9 cellular contexts compared by ENCODE assay signal in the genomic region with DNA sequence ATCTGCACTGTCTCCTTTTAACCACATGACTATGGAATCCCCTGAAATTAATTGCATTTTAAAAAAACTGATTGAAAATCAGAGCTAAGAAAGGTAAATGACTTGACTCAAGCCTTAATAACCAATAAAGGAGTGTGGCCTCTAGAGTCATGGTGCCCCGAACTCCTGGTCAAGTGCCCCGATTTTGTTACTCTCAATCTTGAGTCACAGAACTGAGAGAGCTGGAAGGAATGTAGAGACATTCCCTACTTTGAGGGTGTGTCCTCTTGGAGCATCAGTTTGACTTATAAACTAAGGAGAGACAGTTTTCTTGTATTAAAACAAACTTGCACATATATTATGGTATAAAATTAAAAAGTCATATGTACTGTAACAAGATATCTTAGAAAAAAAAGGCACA. TPM values are rescaled to one million over a fixed set of nuclear protein-coding genes. Genes with fewer than 3 reads are reported as not detected.
A peak's percentile ranks its signal among the peaks of the same experiment; 100 is the strongest.
DNase-seq lines count a peak whose midpoint lies in the region; ATAC-seq and TF ChIP-seq lines count a peak whose summit lies in the region.
"Had no signal": no experiment of that assay in that cellular context is flagged by ENCODE, and none has a peak within 500 bp of the region (broad histone marks: within the 10 kb centered on the region; RNA-seq: fewer than 3 reads in every experiment).

No MANE protein-coding gene starts in this region.

- H3K4me2 ChIP-seq in H9 (ENCODE audit: insufficient read depth, insufficient read length, low read length) = peak overlapping the region; percentile 94

- H3K4me1 Mint-ChIP-seq in H9 = peaks cover 28 to 34% of the 10 kb centered on the region in 2 experiments
- peaks cover 59% of the 10 kb centered on the region for H3K4me1 Mint-ChIP-seq in activated CD4-positive, alpha-beta memory T cell treated with anti-CD3 and anti-CD28 coated beads, Interleukin-2, amount 10 ng/mL, durations not matched to agents 7 days and 5 days
- peaks cover 29% of the 10 kb centered on the region for H3K4me1 Mint-ChIP-seq in progenitor cell of endocrine pancreas (ENCODE audit: low read depth)

- no peak overlapping the region for H3K4me3 ChIP-seq in AG10803 (ENCODE audit: low read length)

- H2AFZ ChIP-seq in H9 (ENCODE audit: low read length) = no peak overlapping the region

- H3K4me3 Mint-ChIP-seq in H9 = peak overlapping the region; percentile 92 to 99
- peak overlapping the region; percentile 41 for H3K4me3 Mint-ChIP-seq in activated CD4-positive, alpha-beta memory T cell treated with anti-CD3 and anti-CD28 coated beads, Interleukin-2, amount 10 ng/mL, durations not matched to agents 7 days and 5 days
- H3K4me3 Mint-ChIP-seq in progenitor cell of endocrine pancreas (ENCODE audit: low read depth) = no peak overlapping the region

- no CpG with 5 or more reads among the region's 2 CpGs for WGBS in H9 (ENCODE audit: extremely low coverage, insufficient read length, low lambda C conversion rate)

- no peak overlapping the region for H2BK120ac ChIP-seq in H9 (ENCODE audit: low read depth, low read length, poor library complexity, severe bottlenecking)

- no peak overlapping the region for H4K91ac ChIP-seq in H9 (ENCODE audit: insufficient read length, low read depth, low read length)

- H3K23ac ChIP-seq in H9 (ENCODE audit: insufficient read length, low read depth, low read length) = no peak overlapping the region

- H3K79me1 ChIP-seq in H9 (ENCODE audit: insufficient read depth, low read depth, low read length, poor library complexity, severe bottlenecking) = no peaks in the 10 kb centered on the region

- H3K36me3 Mint-ChIP-seq in H9 (ENCODE audit: insufficient read depth in 1 of 3, low read depth in 3 of 3) = peaks cover 5 to 18% (median 14%) of the 10 kb centered on the region in 3 experiments
- H3K36me3 Mint-ChIP-seq in activated CD4-positive, alpha-beta memory T cell treated with anti-CD3 and anti-CD28 coated beads, Interleukin-2, amount 10 ng/mL, durations not matched to agents 7 days and 5 days (ENCODE audit: low read depth) = peaks cover 4% of the 10 kb centered on the region
- no peaks in the 10 kb centered on the region for H3K36me3 Mint-ChIP-seq in progenitor cell of endocrine pancreas (ENCODE audit: insufficient read depth)

- no peak overlapping the region for H2BK5ac ChIP-seq in H9 (ENCODE audit: insufficient read length, low read length)

- CTCF ChIA-PET in activated CD4-positive, alpha-beta memory T cell treated with anti-CD3 and anti-CD28 coated beads, Interleukin-2, amount 10 ng/mL, durations not matched to agents 7 days and 5 days (lab: Charles Lee) = interaction anchor here (1.1 to 2.4 kb wide), 4 partner anchors 13 to 59 kb away, joined by 3 to 10 read pairs (median 4); partner anchors contain the start of gene TRMT61B

- no peaks in the 10 kb centered on the region for H4K20me1 ChIP-seq in H9 (ENCODE audit: control insufficient read depth, insufficient read depth, insufficient read length)

- peaks cover 2% of the 10 kb centered on the region; the same call in 1 of the 2 replicates for H3K4me1 ChIP-seq in H9 (ENCODE audit: insufficient read depth, low read length)

- H3K79me2 ChIP-seq in H9 (ENCODE audit: insufficient read depth, low read length) = peaks cover 71% of the 10 kb centered on the region

- H2BK12ac ChIP-seq in H9 (ENCODE audit: insufficient read length, low read depth, low read length) = no peak overlapping the region

- no peak overlapping the region for H2BK20ac ChIP-seq in H9 (ENCODE audit: low read depth, low read length, poor library complexity, severe bottlenecking)

- H4K8ac ChIP-seq in H9 (replicated peaks; ENCODE audit: insufficient read length, low read depth, low read length) = no peak overlapping the region

- no peaks in the 10 kb centered on the region for H3K9me3 ChIP-seq in H9 (ENCODE audit: control insufficient read depth, low read depth, low read length)

- H3K9me3 Mint-ChIP-seq in H9 (peaks cover 0 to 2% of the 10 kb centered on the region in 2 experiments; a peak in 1 of 5 replicates), progenitor cell of endocrine pancreas (ENCODE audit: low read depth) (no peaks in the 10 kb centered on the region)
- H3K9me3 Mint-ChIP-seq in activated CD4-positive, alpha-beta memory T cell treated with anti-CD3 and anti-CD28 coated beads, Interleukin-2, amount 10 ng/mL, durations not matched to agents 7 days and 5 days = no peaks in the 10 kb centered on the region

- POLR2A ChIA-PET in activated CD4-positive, alpha-beta memory T cell treated with anti-CD3 and anti-CD28 coated beads, Interleukin-2, amount 10 ng/mL, durations not matched to agents 7 days and 5 days (lab: Charles Lee) = interaction anchor here (0.6 to 5.4 kb wide), 4 partner anchors 19 to 146 kb away, joined by 3 to 114 read pairs (median 6); partner anchors contain the start of genes PPP1CB and TRMT61B

- no peak overlapping the region for H3K27ac ChIP-seq in H9 (ENCODE audit: insufficient read length, low read depth, low read length)

- no peak overlapping the region for H3T11ph ChIP-seq in H9 (ENCODE audit: low read length)

- no peak overlapping the region for H4K5ac ChIP-seq in H9 (ENCODE audit: insufficient read length, low read depth, low read length)

- peaks cover 3% of the 10 kb centered on the region for H3K23me2 ChIP-seq in H9 (ENCODE audit: insufficient read length, low read depth, low read length, poor library complexity, severe bottlenecking)

- no peak overlapping the region for H2AK5ac ChIP-seq in H9 (ENCODE audit: insufficient read length, low read length)

- no peak overlapping the region for H2BK15ac ChIP-seq in H9 (ENCODE audit: low read depth, low read length)

- no peak overlapping the region for H3K56ac ChIP-seq in H9 (ENCODE audit: insufficient read length, low read depth, low read length)

- no peak overlapping the region for H3K4ac ChIP-seq in H9 (ENCODE audit: low read depth, low read length)

- H3K27me3 Mint-ChIP-seq in H9 (ENCODE audit: low read depth) (no peaks in the 10 kb centered on the region), progenitor cell of endocrine pancreas (peaks cover 4% of the 10 kb centered on the region)
- no peaks in the 10 kb centered on the region for H3K27me3 Mint-ChIP-seq in activated CD4-positive, alpha-beta memory T cell treated with anti-CD3 and anti-CD28 coated beads, Interleukin-2, amount 10 ng/mL, durations not matched to agents 7 days and 5 days

- H3K9ac ChIP-seq in H9 (ENCODE audit: extremely low read depth, insufficient read length, low read length) = no peak overlapping the region

- DNase-seq in AG10803 (ENCODE audit: low read depth) (peak; percentile 58), H9 (no peak), iris pigment epithelial cell (ENCODE audit: low read depth) (peak; percentile 47), progenitor cell of endocrine pancreas (ENCODE audit: low spot score, unreplicated experiment) (no peak)
- no peak for DNase-seq in activated CD4-positive, alpha-beta memory T cell treated with anti-CD3 and anti-CD28 coated beads, Interleukin-2, amount 10 ng/mL, durations not matched to agents 7 days and 5 days
- DNase-seq: NCI-H524 had no signal

- no peak overlapping the region for H3K14ac ChIP-seq in H9 (ENCODE audit: insufficient read depth, low read length)

- no peaks in the 10 kb centered on the region for H3K27me3 ChIP-seq in H9 (ENCODE audit: insufficient read depth, low read length)

- H3K27ac Mint-ChIP-seq in H9 (peak overlapping the region in 1 of 3 experiments; percentile 25; a peak in 1 of 7 replicates), progenitor cell of endocrine pancreas (no peak overlapping the region)
- H3K27ac Mint-ChIP-seq in activated CD4-positive, alpha-beta memory T cell treated with anti-CD3 and anti-CD28 coated beads, Interleukin-2, amount 10 ng/mL, durations not matched to agents 7 days and 5 days = no peak overlapping the region

- no peak overlapping the region for H3K18ac ChIP-seq in H9 (ENCODE audit: insufficient read length, low read depth, low read length)

- TF ChIP-seq CTCF in AG10803 (conservative IDR thresholded peaks at IDR 0.05; ENCODE audit: low read length) (no peak), H9 (conservative IDR thresholded peaks at IDR 0.05) (no peak), progenitor cell of endocrine pancreas (IDR thresholded peaks at IDR 0.05; ENCODE audit: unreplicated experiment) (no peak)

- ATAC-seq in GM19023 (IDR thresholded peaks at IDR 0.05; ENCODE audit: unreplicated experiment) (no peak), HG03280 (IDR thresholded peaks at IDR 0.05; ENCODE audit: unreplicated experiment) (no peak), HG02610 (IDR thresholded peaks at IDR 0.05; ENCODE audit: unreplicated experiment) (no peak)

RNA-seq across cellular contexts. Expression of gene WDR43, which starts 2.4 kb away (rescaled TPM):
- total RNA-seq in H9 (2021) = 154 and 186 TPM in 2 replicates
- 10 to 100 TPM; 45.5 to 47.2 TPM for total RNA-seq in activated CD4-positive, alpha-beta memory T cell treated with anti-CD3 and anti-CD28 coated beads, Interleukin-2, amount 10 ng/mL, durations not matched to agents 7 days and 5 days
- total RNA-seq in progenitor cell of endocrine pancreas = 57.2 and 60.7 TPM in 2 replicates

RNA-seq across cellular contexts. Expression of gene TRMT61B, which starts 26.8 kb away (rescaled TPM):
- total RNA-seq in H9 (2021) (20.7 and 21.0 TPM in 2 replicates), progenitor cell of endocrine pancreas (22.6 and 26.0 TPM in 2 replicates)
- 10 to 100 TPM; 13.1 to 14.1 TPM for total RNA-seq in activated CD4-positive, alpha-beta memory T cell treated with anti-CD3 and anti-CD28 coated beads, Interleukin-2, amount 10 ng/mL, durations not matched to agents 7 days and 5 days

Comparison
In these comparisons a context has a peak if more than half of its experiments do, and no peak if none do; other contexts are left out.
1. DNase-seq: peak in AG10803 (single experiment) and iris pigment epithelial cell (single experiment); none in H9 (single experiment), activated CD4-positive, alpha-beta memory T cell treated with anti-CD3 and anti-CD28 coated beads, Interleukin-2, amount 10 ng/mL, durations not matched to agents 7 days and 5 days (single experiment) and progenitor cell of endocrine pancreas (single experiment).